ENCODE assay signal across 8 cellular contexts in the genomic region with DNA sequence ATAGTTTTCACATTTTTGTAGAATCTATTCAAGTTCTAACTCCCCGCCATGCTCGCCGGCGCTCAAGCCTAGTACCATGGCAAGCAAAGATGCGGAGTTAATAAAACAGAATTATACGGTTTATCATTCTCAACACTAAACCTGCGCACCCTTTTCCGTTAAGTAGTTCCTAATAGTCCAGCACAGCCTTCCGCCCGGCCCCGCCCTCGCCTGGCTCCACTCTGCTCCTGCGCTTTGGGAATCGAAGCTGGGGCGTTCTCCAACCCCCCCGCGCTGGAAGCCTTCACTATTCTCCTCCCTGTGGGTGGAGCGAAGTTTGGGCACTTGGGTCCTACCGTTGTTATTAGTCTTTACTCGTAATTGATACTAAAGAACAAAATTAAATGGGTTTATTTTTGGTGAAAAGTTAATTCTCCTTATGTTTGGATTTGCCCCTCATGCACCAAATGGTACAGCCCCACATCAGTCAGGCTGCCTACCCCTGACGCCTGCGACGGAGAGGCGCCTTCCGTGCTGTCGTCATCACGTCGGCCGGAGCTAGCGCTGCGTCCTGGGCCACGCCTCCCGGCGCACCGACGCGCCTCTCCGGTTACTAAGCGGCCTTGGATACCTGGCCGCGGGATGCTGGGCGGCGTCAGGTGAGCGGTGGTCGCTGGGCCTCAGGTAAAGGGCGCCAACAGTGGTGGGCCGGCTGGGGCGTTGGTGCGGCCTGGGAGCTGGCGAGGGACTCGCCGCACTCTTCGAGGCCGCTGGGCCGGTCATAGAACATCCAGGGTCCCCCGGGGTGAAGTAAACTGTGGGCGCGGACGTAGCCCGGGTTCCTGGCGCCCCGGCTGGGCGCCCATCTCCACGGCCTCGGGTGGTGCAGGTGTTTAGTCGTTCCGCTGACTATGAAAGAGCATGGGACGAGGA. TPM values are rescaled to one million over a fixed set of nuclear protein-coding genes. Genes with fewer than 3 reads are reported as not detected.
A peak's percentile ranks its signal among the peaks of the same experiment; 100 is the strongest.
DNase-seq lines count a peak whose midpoint lies in the region; ATAC-seq and TF ChIP-seq lines count a peak whose summit lies in the region.

A gene with protein sequence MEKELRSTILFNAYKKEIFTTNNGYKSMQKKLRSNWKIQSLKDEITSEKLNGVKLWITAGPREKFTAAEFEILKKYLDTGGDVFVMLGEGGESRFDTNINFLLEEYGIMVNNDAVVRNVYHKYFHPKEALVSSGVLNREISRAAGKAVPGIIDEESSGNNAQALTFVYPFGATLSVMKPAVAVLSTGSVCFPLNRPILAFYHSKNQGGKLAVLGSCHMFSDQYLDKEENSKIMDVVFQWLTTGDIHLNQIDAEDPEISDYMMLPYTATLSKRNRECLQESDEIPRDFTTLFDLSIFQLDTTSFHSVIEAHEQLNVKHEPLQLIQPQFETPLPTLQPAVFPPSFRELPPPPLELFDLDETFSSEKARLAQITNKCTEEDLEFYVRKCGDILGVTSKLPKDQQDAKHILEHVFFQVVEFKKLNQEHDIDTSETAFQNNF (plus strand): TSS at position 546 of the 912 bp plus-strand sequence. CDS start 3,762 bp downstream, outside the sequence.

- H3K9ac ChIP-seq in duodenal mucosa (ENCODE audit: low read depth in 1 of 2, low read length in 2 of 2): peak within 1 kb of the TSS; percentile 45 to 56

- 0% methylated on average over 54 to 62 of the region's 68 CpGs for WGBS in lower leg skin, 2 donors

- TF ChIP-seq CTCF in CD14-positive monocyte (IDR thresholded peaks at IDR 0.05) (no peak), lower leg skin (IDR thresholded peaks at IDR 0.05) (no peak)

- peaks cover 0 to 9% of the 10 kb centered on the region in 2 donors for H3K36me3 ChIP-seq in duodenal mucosa (ENCODE audit: control insufficient read depth in 1 of 2, insufficient read depth in 2 of 2, low read length in 2 of 2)

- peak; percentile 98 for ATAC-seq in GM19397 (IDR thresholded peaks at IDR 0.05; ENCODE audit: unreplicated experiment)
- peak; percentile 99 for ATAC-seq in HG03571 (IDR thresholded peaks at IDR 0.05; ENCODE audit: unreplicated experiment)

- intact Hi-C loops in CD14-positive monocyte (cut with micrococcal nuclease): loop anchor here (5.0 kb wide), 2 partner anchors 133 to 622 kb away; a partner anchor contains a TSS
- intact Hi-C loops in lower leg skin (cut with DNase I; ENCODE audit: low total_unique reads): loop anchor here (1.0 kb wide), 1 partner anchor 44 kb away; no protein-coding TSS in a partner anchor

- no peaks in the 10 kb centered on the region for H3K27me3 ChIP-seq in duodenal mucosa (ENCODE audit: control insufficient read depth in 1 of 2, insufficient read depth in 2 of 2, low read length in 2 of 2)

- peaks cover 16% of the 10 kb centered on the region for H3K4me1 Mint-ChIP-seq in CD14-positive monocyte
- H3K4me1 Mint-ChIP-seq in activated CD4-positive, alpha-beta memory T cell treated with anti-CD3 and anti-CD28 coated beads, Interleukin-2, amount 10 ng/mL, durations not matched to agents 7 days and 5 days: peaks cover 22% of the 10 kb centered on the region

- peak within 1 kb of the TSS; percentile 74 to 93 for H3K4me3 ChIP-seq in duodenal mucosa (ENCODE audit: low read depth in 1 of 2, low read length in 2 of 2)
- H3K4me3 ChIP-seq in lower leg skin (ENCODE audit: low read depth, poor library complexity, severe bottlenecking): peak within 1 kb of the TSS; percentile 57

- H3K9me3 Mint-ChIP-seq in CD14-positive monocyte: no peaks in the 10 kb centered on the region
- H3K9me3 Mint-ChIP-seq in activated CD4-positive, alpha-beta memory T cell treated with anti-CD3 and anti-CD28 coated beads, Interleukin-2, amount 10 ng/mL, durations not matched to agents 7 days and 5 days: no peaks in the 10 kb centered on the region

- H3K27ac Mint-ChIP-seq in CD14-positive monocyte: peak within 1 kb of the TSS; percentile 93 to 99 (median 97)
- H3K27ac Mint-ChIP-seq in activated CD4-positive, alpha-beta memory T cell treated with anti-CD3 and anti-CD28 coated beads, Interleukin-2, amount 10 ng/mL, durations not matched to agents 7 days and 5 days: peak within 1 kb of the TSS; percentile 86

- H3K27me3 Mint-ChIP-seq in CD14-positive monocyte (ENCODE audit: low read depth in 3 of 3): peaks cover 0 to 4% (median 0%) of the 10 kb centered on the region in 3 donors
- H3K27me3 Mint-ChIP-seq in activated CD4-positive, alpha-beta memory T cell treated with anti-CD3 and anti-CD28 coated beads, Interleukin-2, amount 10 ng/mL, durations not matched to agents 7 days and 5 days: no peaks in the 10 kb centered on the region

- H3K4me3 Mint-ChIP-seq in CD14-positive monocyte: peak within 1 kb of the TSS; percentile 85 to 93
- H3K4me3 Mint-ChIP-seq in activated CD4-positive, alpha-beta memory T cell treated with anti-CD3 and anti-CD28 coated beads, Interleukin-2, amount 10 ng/mL, durations not matched to agents 7 days and 5 days: peak within 1 kb of the TSS; percentile 73

- no peak for TF ChIP-seq POLR2A in lower leg skin (IDR thresholded peaks at IDR 0.05)

- H3K27ac ChIP-seq in duodenal mucosa (ENCODE audit: low read depth, low read length): peak within 1 kb of the TSS; percentile 11

- H3K4me1 ChIP-seq in duodenal mucosa (ENCODE audit: control insufficient read depth in 1 of 2, insufficient read depth in 2 of 2, low read length in 2 of 2): peaks cover 4 to 10% of the 10 kb centered on the region in 2 donors

- POLR2A ChIA-PET in activated CD4-positive, alpha-beta memory T cell treated with anti-CD3 and anti-CD28 coated beads, Interleukin-2, amount 10 ng/mL, durations not matched to agents 7 days and 5 days (lab: Charles Lee): interaction anchor here (0.8 to 2.4 kb wide), 5 partner anchors 14 to 142 kb away, joined by 3 to 29 read pairs (median 3); a partner anchor contains a TSS

- CTCF ChIA-PET in activated CD4-positive, alpha-beta memory T cell treated with anti-CD3 and anti-CD28 coated beads, Interleukin-2, amount 10 ng/mL, durations not matched to agents 7 days and 5 days (lab: Charles Lee): interaction anchor here (0.6 to 2.1 kb wide), 5 partner anchors 52 to 490 kb away, joined by 3 to 8 read pairs (median 3); no protein-coding TSS in a partner anchor

- H3K9me3 ChIP-seq in duodenal mucosa (ENCODE audit: control insufficient read depth in 1 of 2, low read length in 2 of 2): no peaks in the 10 kb centered on the region

- peak; percentile 88 for DNase-seq in CD14-positive monocyte (ENCODE audit: low spot score)
- peak; percentile 86 for DNase-seq in NCI-H82 treated with DMSO at 0.1 percent for 48 hours (lab: John Stamatoyannopoulos, UW; ENCODE audit: unreplicated experiment)
- DNase-seq in activated CD4-positive, alpha-beta memory T cell treated with anti-CD3 and anti-CD28 coated beads, Interleukin-2, amount 10 ng/mL, durations not matched to agents 7 days and 5 days: peak; percentile 91
- peak; percentile 90 to 99 for DNase-seq in lower leg skin (ENCODE audit: low spot score in 2 of 2)
- DNase-seq in stimulated activated CD4-positive, alpha-beta T cell treated with anti-CD3 and anti-CD28 coated beads, Interleukin-4, amount 100 ng/mL, for 48 hours (ENCODE audit: low read depth in 2 of 2): peak; percentile 80 to 87

- peaks cover 6 to 12% of the 10 kb centered on the region in 2 donors for H3K36me3 Mint-ChIP-seq in CD14-positive monocyte
- no peaks in the 10 kb centered on the region for H3K36me3 Mint-ChIP-seq in activated CD4-positive, alpha-beta memory T cell treated with anti-CD3 and anti-CD28 coated beads, Interleukin-2, amount 10 ng/mL, durations not matched to agents 7 days and 5 days (ENCODE audit: low read depth)

RNA-seq across cellular contexts. Expression of the gene that starts here (rescaled TPM):
- polyA plus RNA-seq in CD14-positive monocyte: 10 to 100 TPM; 24.1 to 28.1 TPM
- 10 to 100 TPM; 13.3 to 15.0 TPM for total RNA-seq in activated CD4-positive, alpha-beta memory T cell treated with anti-CD3 and anti-CD28 coated beads, Interleukin-2, amount 10 ng/mL, durations not matched to agents 7 days and 5 days
- total RNA-seq in lower leg skin: 10 to 100 TPM in 3 of 4 donors, 1 to 10 TPM in 1; 8.5 to 17.2 (median 12.7) TPM

Comparison
In these comparisons a context has a peak if more than half of its experiments do, and no peak if none do; other contexts are left out.
1. Peak in every context shown above with its lines: DNase-seq, ATAC-seq, H3K4me3 ChIP-seq and H3K27ac ChIP-seq.